In the genomic region with DNA sequence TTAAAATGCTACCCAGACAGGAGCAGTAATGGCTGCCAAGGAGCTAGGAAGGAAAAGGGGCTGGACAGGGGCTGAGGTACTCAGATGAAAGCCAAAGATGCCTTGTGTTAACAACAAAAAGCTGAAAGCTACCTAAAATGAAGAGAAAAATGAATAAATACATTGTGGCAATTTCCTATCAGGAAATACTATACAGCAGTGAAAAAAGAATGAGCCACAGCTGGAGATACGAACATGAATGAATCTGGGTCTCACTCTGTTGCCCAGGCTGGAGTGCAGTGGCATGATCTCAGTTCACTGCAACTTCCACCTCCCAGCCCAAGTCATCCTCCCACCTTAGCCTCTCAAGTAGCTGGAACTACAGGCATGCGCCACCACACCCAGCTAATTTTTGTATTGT, we compare ENCODE assay signal across 1 cellular context.
TF ChIP-seq lines count a peak whose summit lies in the region.

No MANE protein-coding gene starts in this region.

TF ChIP-seq in A549, 52 proteins besides CTCF, POLR2A, EP300 and RAD21 (continued from another document):
- TF ChIP-seq ESRRA (IDR thresholded peaks at IDR 0.05; ENCODE audit: borderline replicate concordance, low read length) (no peak), RARB (CRISPR knock-in tag; IDR thresholded peaks at IDR 0.05) (no peak)
